In genomic region chr16:68656771-68657170, GRCh38 we compare ENCODE assay signal across 20 cellular contexts. TPM values are rescaled to one million over a fixed set of nuclear protein-coding genes. Genes with fewer than 3 reads are reported as not detected.
DNase-seq lines count a peak whose midpoint lies in the region; ATAC-seq and TF ChIP-seq lines count a peak whose summit lies in the region.
"Had no signal": no experiment of that assay in that cellular context is flagged by ENCODE, and none has a peak within 500 bp of the region (broad histone marks: within the 10 kb centered on the region; RNA-seq: fewer than 3 reads in every experiment).

No MANE protein-coding gene starts in this region.

- no peak overlapping the region for H3K4me2 ChIP-seq in GM23338
- no peak overlapping the region for H3K4me2 ChIP-seq in PC-9
- H3K4me2 ChIP-seq: BLaER1 treated with 17β-estradiol and CSF1 and Interleukin-3, amounts not matched to agents 10 nM and 100 nM had no signal

- DNase-seq in GM23338 (ENCODE audit: low spot score), result no peak
- no peak for DNase-seq in PC-9
- DNase-seq in epithelial cell of esophagus (ENCODE audit: low read depth), result peak; percentile 22
- DNase-seq in SK-N-DZ (ENCODE audit: low spot score), result no peak
- no peak for DNase-seq in stimulated activated naive B cell treated with anti-CD40 and anti-IgM and Interleukin-4, amounts not matched to agents 10 μg/mL and 1 μg/mL and 100 μg/mL, for 72 hours
- no peak for DNase-seq in AG08395 (ENCODE audit: low spot score)
- DNase-seq: CD8-positive, alpha-beta memory T cell; DMS53; EL; HCEC 1CT; NCI-H1105 treated with DMSO at 0.1 percent for 48 hours; NCI-H1694 treated with DMSO at 0.1 percent for 48 hours; NCI-H510A treated with DMSO at 0.1 percent for 48 hours; NCI-H774; SJCRH30 had no signal

- H3K9me2 ChIP-seq in GM23338 (ENCODE audit: insufficient read depth) (no peaks in the 10 kb centered on the region), PC-9 (ENCODE audit: insufficient read depth) (no peaks in the 10 kb centered on the region)

- peaks cover 19% of the 10 kb centered on the region for H3K4me1 Mint-ChIP-seq in GM23338
- H3K4me1 Mint-ChIP-seq in stimulated activated naive B cell treated with anti-CD40 and anti-IgM and Interleukin-4, amounts not matched to agents 10 μg/mL and 1 μg/mL and 100 μg/mL, for 72 hours, result no peaks in the 10 kb centered on the region
- H3K4me1 Mint-ChIP-seq: CD8-positive, alpha-beta memory T cell had no signal

- H3K27ac ChIP-seq in GM23338 (ENCODE audit: low read depth) (0 out of 2 replicates have a peak overlapping the region, but pooled peaks have one; percentile 63), PC-9 (peak overlapping the region; percentile 91; the same call in 1 of the 2 replicates), mesodermal cell (ENCODE audit: low read depth, low read length, severe bottlenecking) (peak overlapping the region; percentile 52)
- H3K27ac ChIP-seq: BLaER1 treated with 17β-estradiol and CSF1 and Interleukin-3, amounts not matched to agents 10 nM and 100 nM; SJCRH30 had no signal

- no peak for TF ChIP-seq CTCF in GM23338 (conservative IDR thresholded peaks at IDR 0.05; ENCODE audit: low read depth in 2 of 2)
- no peak for TF ChIP-seq CTCF in PC-9 (conservative IDR thresholded peaks at IDR 0.05)
- TF ChIP-seq CTCF in epithelial cell of esophagus (IDR thresholded peaks at IDR 0.05; ENCODE audit: insufficient read depth, low read depth, low read length, missing control alignments), result no peak

- H3K27me3 Mint-ChIP-seq in GM23338 (ENCODE audit: insufficient read depth, low read depth, poor library complexity), result peaks cover 4% of the 10 kb centered on the region
- H3K27me3 Mint-ChIP-seq in stimulated activated naive B cell treated with anti-CD40 and anti-IgM and Interleukin-4, amounts not matched to agents 10 μg/mL and 1 μg/mL and 100 μg/mL, for 72 hours, result peaks cover 15 to 33% of the 10 kb centered on the region in 2 donors

- H3K4me1 ChIP-seq in GM23338 (ENCODE audit: insufficient read depth) (peaks cover 16% of the 10 kb centered on the region), PC-9 (replicated peaks; ENCODE audit: insufficient read depth) (peaks cover 50% of the 10 kb centered on the region), mesodermal cell (ENCODE audit: control insufficient read depth, insufficient read depth, low read length, poor library complexity, severe bottlenecking) (peaks cover 10% of the 10 kb centered on the region)

- H3K4me3 Mint-ChIP-seq in GM23338, result no peak overlapping the region
- no peak overlapping the region for H3K4me3 Mint-ChIP-seq in stimulated activated naive B cell treated with anti-CD40 and anti-IgM and Interleukin-4, amounts not matched to agents 10 μg/mL and 1 μg/mL and 100 μg/mL, for 72 hours
- H3K4me3 Mint-ChIP-seq: CD8-positive, alpha-beta memory T cell had no signal

- 0 out of 2 replicates have a peak, but pooled peaks cover 4% of the 10 kb centered on the region for H3F3A ChIP-seq in GM23338 (replicated peaks; ENCODE audit: low read depth)
- H3F3A ChIP-seq in PC-9 (ENCODE audit: insufficient read depth, low read depth), result peaks cover 48% of the 10 kb centered on the region

- H3K27ac Mint-ChIP-seq in GM23338, result no peak overlapping the region; the same call in 1 of the 2 replicates
- no peak overlapping the region for H3K27ac Mint-ChIP-seq in stimulated activated naive B cell treated with anti-CD40 and anti-IgM and Interleukin-4, amounts not matched to agents 10 μg/mL and 1 μg/mL and 100 μg/mL, for 72 hours

- H3K9me3 ChIP-seq in PC-9 (ENCODE audit: insufficient read depth, low read depth), result no peaks in the 10 kb centered on the region
- no peaks in the 10 kb centered on the region for H3K9me3 ChIP-seq in mesodermal cell (ENCODE audit: control insufficient read depth, low read length)
- H3K9me3 ChIP-seq: BLaER1 treated with 17β-estradiol and CSF1 and Interleukin-3, amounts not matched to agents 10 nM and 100 nM; SJCRH30 had no signal

- H3K9me3 Mint-ChIP-seq in GM23338, result no peaks in the 10 kb centered on the region
- H3K9me3 Mint-ChIP-seq in stimulated activated naive B cell treated with anti-CD40 and anti-IgM and Interleukin-4, amounts not matched to agents 10 μg/mL and 1 μg/mL and 100 μg/mL, for 72 hours, result no peaks in the 10 kb centered on the region
- H3K9me3 Mint-ChIP-seq: CD8-positive, alpha-beta memory T cell had no signal

- intact Hi-C loops in PC-9 (cut with micrococcal nuclease; ENCODE audit: unreplicated experiment), result no loop called here

- H3K36me3 Mint-ChIP-seq in GM23338 (ENCODE audit: low read depth), result peaks cover 28% of the 10 kb centered on the region
- no peaks in the 10 kb centered on the region for H3K36me3 Mint-ChIP-seq in stimulated activated naive B cell treated with anti-CD40 and anti-IgM and Interleukin-4, amounts not matched to agents 10 μg/mL and 1 μg/mL and 100 μg/mL, for 72 hours
- H3K36me3 Mint-ChIP-seq: CD8-positive, alpha-beta memory T cell had no signal

- H4K20me1 ChIP-seq in GM23338 (replicated peaks; ENCODE audit: insufficient read depth) (peaks cover 35% of the 10 kb centered on the region), PC-9 (ENCODE audit: insufficient read depth) (no peaks in the 10 kb centered on the region)

- H2AFZ ChIP-seq in GM23338, result no peak overlapping the region
- no peak overlapping the region for H2AFZ ChIP-seq in PC-9

- no TSS peak for BruUV-seq in PC-9 (replicated peaks; lab: Mats Ljungman, UMichigan)

- no peak overlapping the region for H3K4me3 ChIP-seq in GM23338
- no peak overlapping the region for H3K4me3 ChIP-seq in PC-9
- no peak overlapping the region for H3K4me3 ChIP-seq in epithelial cell of esophagus (ENCODE audit: low read length)
- H3K4me3 ChIP-seq in mesodermal cell (ENCODE audit: extremely low read depth, insufficient read depth, low read length, poor library complexity, severe bottlenecking), result no peak overlapping the region
- H3K4me3 ChIP-seq: BLaER1 treated with 17β-estradiol and CSF1 and Interleukin-3, amounts not matched to agents 10 nM and 100 nM; K562; SJCRH30 had no signal

- peaks cover 97% of the 10 kb centered on the region for H3K79me2 ChIP-seq in GM23338 (replicated peaks; ENCODE audit: insufficient read depth)
- peaks cover 47% of the 10 kb centered on the region for H3K79me2 ChIP-seq in PC-9 (ENCODE audit: low read depth)

- POLR2A ChIA-PET in PC-9 (lab: Charles Lee; ENCODE audit: unreplicated experiment), result no interaction called here

- CTCF ChIA-PET in PC-9 (lab: Charles Lee), result no interaction called here

- 43 to 80% methylated on average over 1 of the region's 2 CpGs for WGBS in mesodermal cell (ENCODE audit: insufficient coverage in 2 of 2), 2 experiments

- H3K36me3 ChIP-seq in GM23338 (ENCODE audit: insufficient read depth) (no peaks in the 10 kb centered on the region), PC-9 (ENCODE audit: low read depth) (no peaks in the 10 kb centered on the region), mesodermal cell (ENCODE audit: control insufficient read depth, insufficient read depth, low read length) (no peaks in the 10 kb centered on the region)
- H3K36me3 ChIP-seq: BLaER1 treated with 17β-estradiol and CSF1 and Interleukin-3, amounts not matched to agents 10 nM and 100 nM; SJCRH30 had no signal

- ATAC-seq in GM23338 (peak; percentile 50), GM21576 (IDR thresholded peaks at IDR 0.05; ENCODE audit: unreplicated experiment) (no peak)
- ATAC-seq in stimulated activated naive B cell treated with anti-CD40 and anti-IgM and Interleukin-4, amounts not matched to agents 10 μg/mL and 1 μg/mL and 100 μg/mL, for 72 hours (replicated peaks), result no peak
- ATAC-seq: K562 had no signal

- H3K27me3 ChIP-seq in GM23338 (ENCODE audit: insufficient read depth) (no peaks in the 10 kb centered on the region), PC-9 (ENCODE audit: insufficient read depth, low read depth) (no peaks in the 10 kb centered on the region)
- H3K27me3 ChIP-seq: BLaER1 treated with 17β-estradiol and CSF1 and Interleukin-3, amounts not matched to agents 10 nM and 100 nM; SJCRH30 had no signal

TF ChIP-seq in GM23338, 12 proteins besides CTCF, POLR2A, EP300 and RAD21:
- TF ChIP-seq, protein P1, sequence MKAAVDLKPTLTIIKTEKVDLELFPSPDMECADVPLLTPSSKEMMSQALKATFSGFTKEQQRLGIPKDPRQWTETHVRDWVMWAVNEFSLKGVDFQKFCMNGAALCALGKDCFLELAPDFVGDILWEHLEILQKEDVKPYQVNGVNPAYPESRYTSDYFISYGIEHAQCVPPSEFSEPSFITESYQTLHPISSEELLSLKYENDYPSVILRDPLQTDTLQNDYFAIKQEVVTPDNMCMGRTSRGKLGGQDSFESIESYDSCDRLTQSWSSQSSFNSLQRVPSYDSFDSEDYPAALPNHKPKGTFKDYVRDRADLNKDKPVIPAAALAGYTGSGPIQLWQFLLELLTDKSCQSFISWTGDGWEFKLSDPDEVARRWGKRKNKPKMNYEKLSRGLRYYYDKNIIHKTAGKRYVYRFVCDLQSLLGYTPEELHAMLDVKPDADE (IDR thresholded peaks at IDR 0.05), result no peak
- no peak for TF ChIP-seq ZNF331 (CRISPR knock-in tag; IDR thresholded peaks at IDR 0.05; ENCODE audit: low read depth)
- no peak for TF ChIP-seq CREB1 (CRISPR knock-in tag; IDR thresholded peaks at IDR 0.05; ENCODE audit: low read depth)
- no peak for TF ChIP-seq ZNF114 (CRISPR knock-in tag; IDR thresholded peaks at IDR 0.05)
- TF ChIP-seq EZH2phosphoT487 (IDR thresholded peaks at IDR 0.05; ENCODE audit: unreplicated experiment), result no peak

RNA-seq across cellular contexts. Expression of gene CDH3, which starts 11.7 kb away (rescaled TPM):
- total RNA-seq in GM23338 (2014; rRNA removed; shearing (Covaris generic)), result 197 and 210 TPM in 2 replicates
- 73.6 and 78.0 TPM in 2 replicates for polyA plus RNA-seq in GM23338 (2016; fragmentation: Nextera tagmentation; extraction: Ambion mirVana)
- 70.3 and 81.3 TPM in 2 replicates for total RNA-seq in PC-9 (2021)
- polyA plus RNA-seq in mesodermal cell (2013, experiment 1 of 2), result 17.9 TPM
- polyA plus RNA-seq in mesodermal cell (2013, experiment 2 of 2), result 25.0 TPM
- 0.13 and 0.31 TPM in 2 replicates for polyA plus RNA-seq in SK-N-DZ (2014; cell fraction: cytosol; rRNA removed)
- 0.06 and 0.20 TPM in 2 replicates for polyA plus RNA-seq in SK-N-DZ (2014; cell fraction: nucleus; rRNA removed)
- total RNA-seq: A673; CD8-positive, alpha-beta memory T cell had no signal
